1 cellular context compared by ENCODE assay signal in the genomic region with DNA sequence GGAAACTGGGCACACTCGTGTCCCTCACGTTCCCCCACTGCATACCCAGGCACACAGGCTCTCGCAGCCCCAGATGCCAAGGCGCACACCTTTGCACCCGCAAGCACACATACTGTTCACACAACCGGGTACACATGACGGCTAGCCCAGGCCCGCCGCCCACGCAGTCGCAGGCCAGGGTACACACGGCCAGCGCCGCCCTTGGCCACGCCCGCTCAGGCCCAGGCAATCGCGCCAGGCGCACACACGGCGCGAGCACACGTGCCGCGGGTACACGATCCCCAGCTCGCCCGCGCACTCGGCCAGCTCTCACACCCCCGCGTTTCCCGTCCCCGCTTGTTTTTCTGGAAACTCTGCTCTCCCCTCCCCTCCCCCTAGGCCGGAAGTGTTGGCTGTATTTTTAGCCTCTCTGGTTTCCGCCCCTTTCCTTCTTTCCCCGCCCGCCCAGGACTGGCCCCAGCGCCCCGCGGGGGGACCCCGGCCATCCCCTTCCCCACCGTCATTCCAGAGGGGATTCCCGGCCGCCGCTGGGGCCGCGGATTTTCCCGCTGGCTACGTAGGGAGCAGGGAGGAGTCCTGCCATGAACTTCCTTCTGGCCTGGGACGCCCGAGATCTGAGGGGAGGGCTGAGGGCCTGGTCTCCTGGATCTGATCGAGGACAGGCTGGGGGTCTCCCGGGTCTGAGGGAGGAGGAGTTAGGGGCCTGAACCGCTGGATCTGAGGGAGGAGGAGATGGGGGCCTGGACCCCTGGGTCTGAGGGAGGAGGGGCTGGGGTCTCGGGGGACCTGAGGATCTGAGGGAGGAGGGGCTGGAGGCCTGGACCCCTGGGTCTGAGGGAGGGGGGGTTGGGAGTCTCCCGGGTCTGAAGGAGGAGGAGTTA.
TF ChIP-seq lines count a peak whose summit lies in the region.

No MANE protein-coding gene starts in this region.

TF ChIP-seq in K562, 482 proteins besides CTCF, POLR2A, EP300 and RAD21 (continued from another document and continues in another):
- TF ChIP-seq, protein P1, sequence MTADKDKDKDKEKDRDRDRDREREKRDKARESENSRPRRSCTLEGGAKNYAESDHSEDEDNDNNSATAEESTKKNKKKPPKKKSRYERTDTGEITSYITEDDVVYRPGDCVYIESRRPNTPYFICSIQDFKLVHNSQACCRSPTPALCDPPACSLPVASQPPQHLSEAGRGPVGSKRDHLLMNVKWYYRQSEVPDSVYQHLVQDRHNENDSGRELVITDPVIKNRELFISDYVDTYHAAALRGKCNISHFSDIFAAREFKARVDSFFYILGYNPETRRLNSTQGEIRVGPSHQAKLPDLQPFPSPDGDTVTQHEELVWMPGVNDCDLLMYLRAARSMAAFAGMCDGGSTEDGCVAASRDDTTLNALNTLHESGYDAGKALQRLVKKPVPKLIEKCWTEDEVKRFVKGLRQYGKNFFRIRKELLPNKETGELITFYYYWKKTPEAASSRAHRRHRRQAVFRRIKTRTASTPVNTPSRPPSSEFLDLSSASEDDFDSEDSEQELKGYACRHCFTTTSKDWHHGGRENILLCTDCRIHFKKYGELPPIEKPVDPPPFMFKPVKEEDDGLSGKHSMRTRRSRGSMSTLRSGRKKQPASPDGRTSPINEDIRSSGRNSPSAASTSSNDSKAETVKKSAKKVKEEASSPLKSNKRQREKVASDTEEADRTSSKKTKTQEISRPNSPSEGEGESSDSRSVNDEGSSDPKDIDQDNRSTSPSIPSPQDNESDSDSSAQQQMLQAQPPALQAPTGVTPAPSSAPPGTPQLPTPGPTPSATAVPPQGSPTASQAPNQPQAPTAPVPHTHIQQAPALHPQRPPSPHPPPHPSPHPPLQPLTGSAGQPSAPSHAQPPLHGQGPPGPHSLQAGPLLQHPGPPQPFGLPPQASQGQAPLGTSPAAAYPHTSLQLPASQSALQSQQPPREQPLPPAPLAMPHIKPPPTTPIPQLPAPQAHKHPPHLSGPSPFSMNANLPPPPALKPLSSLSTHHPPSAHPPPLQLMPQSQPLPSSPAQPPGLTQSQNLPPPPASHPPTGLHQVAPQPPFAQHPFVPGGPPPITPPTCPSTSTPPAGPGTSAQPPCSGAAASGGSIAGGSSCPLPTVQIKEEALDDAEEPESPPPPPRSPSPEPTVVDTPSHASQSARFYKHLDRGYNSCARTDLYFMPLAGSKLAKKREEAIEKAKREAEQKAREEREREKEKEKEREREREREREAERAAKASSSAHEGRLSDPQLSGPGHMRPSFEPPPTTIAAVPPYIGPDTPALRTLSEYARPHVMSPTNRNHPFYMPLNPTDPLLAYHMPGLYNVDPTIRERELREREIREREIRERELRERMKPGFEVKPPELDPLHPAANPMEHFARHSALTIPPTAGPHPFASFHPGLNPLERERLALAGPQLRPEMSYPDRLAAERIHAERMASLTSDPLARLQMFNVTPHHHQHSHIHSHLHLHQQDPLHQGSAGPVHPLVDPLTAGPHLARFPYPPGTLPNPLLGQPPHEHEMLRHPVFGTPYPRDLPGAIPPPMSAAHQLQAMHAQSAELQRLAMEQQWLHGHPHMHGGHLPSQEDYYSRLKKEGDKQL (CRISPR knock-in tag; IDR thresholded peaks at IDR 0.05; ENCODE audit: borderline replicate concordance), result no peak
- TF ChIP-seq XRCC3 (IDR thresholded peaks at IDR 0.05), result no peak
- no peak for TF ChIP-seq HSF4 (CRISPR knock-in tag; IDR thresholded peaks at IDR 0.05; ENCODE audit: borderline replicate concordance)
- no peak for TF ChIP-seq ZNF75A (CRISPR knock-in tag; IDR thresholded peaks at IDR 0.05)
- TF ChIP-seq CHD2 (IDR thresholded peaks at IDR 0.05; ENCODE audit: low read depth, low read length), result no peak
- TF ChIP-seq TARDBP (IDR thresholded peaks at IDR 0.05), result peak; percentile 61; the same call in 1 of the 2 replicates
- no peak for TF ChIP-seq PRPF4 (IDR thresholded peaks at IDR 0.05; ENCODE audit: insufficient read depth, low read depth, low read length, poor library complexity, severe bottlenecking)
- peak; percentile 76 for TF ChIP-seq SOX6 (IDR thresholded peaks at IDR 0.05)
- TF ChIP-seq POLR3A (IDR thresholded peaks at IDR 0.05; ENCODE audit: borderline replicate concordance, extremely low read depth, insufficient read depth, insufficient read length), result no peak
- no peak for TF ChIP-seq GATA2 (CRISPR knock-in tag; IDR thresholded peaks at IDR 0.05)
- TF ChIP-seq SP1 (CRISPR knock-in tag; IDR thresholded peaks at IDR 0.05), result peak; percentile 73; the same call in 1 of the 2 replicates
- TF ChIP-seq ZC3H11A (IDR thresholded peaks at IDR 0.05; ENCODE audit: low read depth, low read length), result no peak
- TF ChIP-seq, protein P2, sequence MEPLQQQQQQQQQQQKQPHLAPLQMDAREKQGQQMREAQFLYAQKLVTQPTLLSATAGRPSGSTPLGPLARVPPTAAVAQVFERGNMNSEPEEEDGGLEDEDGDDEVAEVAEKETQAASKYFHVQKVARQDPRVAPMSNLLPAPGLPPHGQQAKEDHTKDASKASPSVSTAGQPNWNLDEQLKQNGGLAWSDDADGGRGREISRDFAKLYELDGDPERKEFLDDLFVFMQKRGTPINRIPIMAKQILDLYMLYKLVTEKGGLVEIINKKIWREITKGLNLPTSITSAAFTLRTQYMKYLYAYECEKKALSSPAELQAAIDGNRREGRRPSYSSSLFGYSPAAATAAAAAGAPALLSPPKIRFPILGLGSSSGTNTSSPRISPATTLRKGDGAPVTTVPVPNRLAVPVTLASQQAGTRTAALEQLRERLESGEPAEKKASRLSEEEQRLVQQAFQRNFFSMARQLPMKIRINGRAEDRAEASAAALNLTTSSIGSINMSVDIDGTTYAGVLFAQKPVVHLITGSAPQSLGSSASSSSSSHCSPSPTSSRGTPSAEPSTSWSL (CRISPR knock-in tag; IDR thresholded peaks at IDR 0.05; ENCODE audit: borderline replicate concordance), result no peak
- no peak for TF ChIP-seq RBM39 (optimal IDR thresholded peaks at IDR 0.05; ENCODE audit: low read depth, low read length)
- TF ChIP-seq ZFP36 (IDR thresholded peaks at IDR 0.05; ENCODE audit: low read depth, low read length, partially characterized antibody), result no peak
- peak; percentile 93 for TF ChIP-seq ZBTB7A (IDR thresholded peaks at IDR 0.05; ENCODE audit: borderline replicate concordance, control insufficient read depth, low read depth, low read length)
- TF ChIP-seq ZNF586 (CRISPR knock-in tag; conservative IDR thresholded peaks at IDR 0.05), result no peak
- TF ChIP-seq ZNF431 (CRISPR knock-in tag; IDR thresholded peaks at IDR 0.05), result no peak
- TF ChIP-seq, protein P3, sequence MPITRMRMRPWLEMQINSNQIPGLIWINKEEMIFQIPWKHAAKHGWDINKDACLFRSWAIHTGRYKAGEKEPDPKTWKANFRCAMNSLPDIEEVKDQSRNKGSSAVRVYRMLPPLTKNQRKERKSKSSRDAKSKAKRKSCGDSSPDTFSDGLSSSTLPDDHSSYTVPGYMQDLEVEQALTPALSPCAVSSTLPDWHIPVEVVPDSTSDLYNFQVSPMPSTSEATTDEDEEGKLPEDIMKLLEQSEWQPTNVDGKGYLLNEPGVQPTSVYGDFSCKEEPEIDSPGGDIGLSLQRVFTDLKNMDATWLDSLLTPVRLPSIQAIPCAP (CRISPR knock-in tag; IDR thresholded peaks at IDR 0.05; ENCODE audit: borderline replicate concordance), result no peak
- TF ChIP-seq, protein P4, sequence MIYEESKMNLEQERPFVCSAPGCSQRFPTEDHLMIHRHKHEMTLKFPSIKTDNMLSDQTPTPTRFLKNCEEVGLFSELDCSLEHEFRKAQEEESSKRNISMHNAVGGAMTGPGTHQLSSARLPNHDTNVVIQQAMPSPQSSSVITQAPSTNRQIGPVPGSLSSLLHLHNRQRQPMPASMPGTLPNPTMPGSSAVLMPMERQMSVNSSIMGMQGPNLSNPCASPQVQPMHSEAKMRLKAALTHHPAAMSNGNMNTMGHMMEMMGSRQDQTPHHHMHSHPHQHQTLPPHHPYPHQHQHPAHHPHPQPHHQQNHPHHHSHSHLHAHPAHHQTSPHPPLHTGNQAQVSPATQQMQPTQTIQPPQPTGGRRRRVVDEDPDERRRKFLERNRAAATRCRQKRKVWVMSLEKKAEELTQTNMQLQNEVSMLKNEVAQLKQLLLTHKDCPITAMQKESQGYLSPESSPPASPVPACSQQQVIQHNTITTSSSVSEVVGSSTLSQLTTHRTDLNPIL (CRISPR knock-in tag; IDR thresholded peaks at IDR 0.05), result no peak
- no peak for TF ChIP-seq FOS (IDR thresholded peaks at IDR 0.05; ENCODE audit: extremely low read depth, insufficient read length)
- TF ChIP-seq MAFK (IDR thresholded peaks at IDR 0.05; ENCODE audit: low read length), result no peak
- TF ChIP-seq SLC30A9 (CRISPR knock-in tag; IDR thresholded peaks at IDR 0.05), result no peak
- TF ChIP-seq, protein P5, sequence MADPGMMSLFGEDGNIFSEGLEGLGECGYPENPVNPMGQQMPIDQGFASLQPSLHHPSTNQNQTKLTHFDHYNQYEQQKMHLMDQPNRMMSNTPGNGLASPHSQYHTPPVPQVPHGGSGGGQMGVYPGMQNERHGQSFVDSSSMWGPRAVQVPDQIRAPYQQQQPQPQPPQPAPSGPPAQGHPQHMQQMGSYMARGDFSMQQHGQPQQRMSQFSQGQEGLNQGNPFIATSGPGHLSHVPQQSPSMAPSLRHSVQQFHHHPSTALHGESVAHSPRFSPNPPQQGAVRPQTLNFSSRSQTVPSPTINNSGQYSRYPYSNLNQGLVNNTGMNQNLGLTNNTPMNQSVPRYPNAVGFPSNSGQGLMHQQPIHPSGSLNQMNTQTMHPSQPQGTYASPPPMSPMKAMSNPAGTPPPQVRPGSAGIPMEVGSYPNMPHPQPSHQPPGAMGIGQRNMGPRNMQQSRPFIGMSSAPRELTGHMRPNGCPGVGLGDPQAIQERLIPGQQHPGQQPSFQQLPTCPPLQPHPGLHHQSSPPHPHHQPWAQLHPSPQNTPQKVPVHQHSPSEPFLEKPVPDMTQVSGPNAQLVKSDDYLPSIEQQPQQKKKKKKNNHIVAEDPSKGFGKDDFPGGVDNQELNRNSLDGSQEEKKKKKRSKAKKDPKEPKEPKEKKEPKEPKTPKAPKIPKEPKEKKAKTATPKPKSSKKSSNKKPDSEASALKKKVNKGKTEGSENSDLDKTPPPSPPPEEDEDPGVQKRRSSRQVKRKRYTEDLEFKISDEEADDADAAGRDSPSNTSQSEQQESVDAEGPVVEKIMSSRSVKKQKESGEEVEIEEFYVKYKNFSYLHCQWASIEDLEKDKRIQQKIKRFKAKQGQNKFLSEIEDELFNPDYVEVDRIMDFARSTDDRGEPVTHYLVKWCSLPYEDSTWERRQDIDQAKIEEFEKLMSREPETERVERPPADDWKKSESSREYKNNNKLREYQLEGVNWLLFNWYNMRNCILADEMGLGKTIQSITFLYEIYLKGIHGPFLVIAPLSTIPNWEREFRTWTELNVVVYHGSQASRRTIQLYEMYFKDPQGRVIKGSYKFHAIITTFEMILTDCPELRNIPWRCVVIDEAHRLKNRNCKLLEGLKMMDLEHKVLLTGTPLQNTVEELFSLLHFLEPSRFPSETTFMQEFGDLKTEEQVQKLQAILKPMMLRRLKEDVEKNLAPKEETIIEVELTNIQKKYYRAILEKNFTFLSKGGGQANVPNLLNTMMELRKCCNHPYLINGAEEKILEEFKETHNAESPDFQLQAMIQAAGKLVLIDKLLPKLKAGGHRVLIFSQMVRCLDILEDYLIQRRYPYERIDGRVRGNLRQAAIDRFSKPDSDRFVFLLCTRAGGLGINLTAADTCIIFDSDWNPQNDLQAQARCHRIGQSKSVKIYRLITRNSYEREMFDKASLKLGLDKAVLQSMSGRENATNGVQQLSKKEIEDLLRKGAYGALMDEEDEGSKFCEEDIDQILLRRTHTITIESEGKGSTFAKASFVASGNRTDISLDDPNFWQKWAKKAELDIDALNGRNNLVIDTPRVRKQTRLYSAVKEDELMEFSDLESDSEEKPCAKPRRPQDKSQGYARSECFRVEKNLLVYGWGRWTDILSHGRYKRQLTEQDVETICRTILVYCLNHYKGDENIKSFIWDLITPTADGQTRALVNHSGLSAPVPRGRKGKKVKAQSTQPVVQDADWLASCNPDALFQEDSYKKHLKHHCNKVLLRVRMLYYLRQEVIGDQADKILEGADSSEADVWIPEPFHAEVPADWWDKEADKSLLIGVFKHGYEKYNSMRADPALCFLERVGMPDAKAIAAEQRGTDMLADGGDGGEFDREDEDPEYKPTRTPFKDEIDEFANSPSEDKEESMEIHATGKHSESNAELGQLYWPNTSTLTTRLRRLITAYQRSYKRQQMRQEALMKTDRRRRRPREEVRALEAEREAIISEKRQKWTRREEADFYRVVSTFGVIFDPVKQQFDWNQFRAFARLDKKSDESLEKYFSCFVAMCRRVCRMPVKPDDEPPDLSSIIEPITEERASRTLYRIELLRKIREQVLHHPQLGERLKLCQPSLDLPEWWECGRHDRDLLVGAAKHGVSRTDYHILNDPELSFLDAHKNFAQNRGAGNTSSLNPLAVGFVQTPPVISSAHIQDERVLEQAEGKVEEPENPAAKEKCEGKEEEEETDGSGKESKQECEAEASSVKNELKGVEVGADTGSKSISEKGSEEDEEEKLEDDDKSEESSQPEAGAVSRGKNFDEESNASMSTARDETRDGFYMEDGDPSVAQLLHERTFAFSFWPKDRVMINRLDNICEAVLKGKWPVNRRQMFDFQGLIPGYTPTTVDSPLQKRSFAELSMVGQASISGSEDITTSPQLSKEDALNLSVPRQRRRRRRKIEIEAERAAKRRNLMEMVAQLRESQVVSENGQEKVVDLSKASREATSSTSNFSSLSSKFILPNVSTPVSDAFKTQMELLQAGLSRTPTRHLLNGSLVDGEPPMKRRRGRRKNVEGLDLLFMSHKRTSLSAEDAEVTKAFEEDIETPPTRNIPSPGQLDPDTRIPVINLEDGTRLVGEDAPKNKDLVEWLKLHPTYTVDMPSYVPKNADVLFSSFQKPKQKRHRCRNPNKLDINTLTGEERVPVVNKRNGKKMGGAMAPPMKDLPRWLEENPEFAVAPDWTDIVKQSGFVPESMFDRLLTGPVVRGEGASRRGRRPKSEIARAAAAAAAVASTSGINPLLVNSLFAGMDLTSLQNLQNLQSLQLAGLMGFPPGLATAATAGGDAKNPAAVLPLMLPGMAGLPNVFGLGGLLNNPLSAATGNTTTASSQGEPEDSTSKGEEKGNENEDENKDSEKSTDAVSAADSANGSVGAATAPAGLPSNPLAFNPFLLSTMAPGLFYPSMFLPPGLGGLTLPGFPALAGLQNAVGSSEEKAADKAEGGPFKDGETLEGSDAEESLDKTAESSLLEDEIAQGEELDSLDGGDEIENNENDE (IDR thresholded peaks at IDR 0.05; ENCODE audit: low read depth, low read length), result no peak
- TF ChIP-seq, protein P6, sequence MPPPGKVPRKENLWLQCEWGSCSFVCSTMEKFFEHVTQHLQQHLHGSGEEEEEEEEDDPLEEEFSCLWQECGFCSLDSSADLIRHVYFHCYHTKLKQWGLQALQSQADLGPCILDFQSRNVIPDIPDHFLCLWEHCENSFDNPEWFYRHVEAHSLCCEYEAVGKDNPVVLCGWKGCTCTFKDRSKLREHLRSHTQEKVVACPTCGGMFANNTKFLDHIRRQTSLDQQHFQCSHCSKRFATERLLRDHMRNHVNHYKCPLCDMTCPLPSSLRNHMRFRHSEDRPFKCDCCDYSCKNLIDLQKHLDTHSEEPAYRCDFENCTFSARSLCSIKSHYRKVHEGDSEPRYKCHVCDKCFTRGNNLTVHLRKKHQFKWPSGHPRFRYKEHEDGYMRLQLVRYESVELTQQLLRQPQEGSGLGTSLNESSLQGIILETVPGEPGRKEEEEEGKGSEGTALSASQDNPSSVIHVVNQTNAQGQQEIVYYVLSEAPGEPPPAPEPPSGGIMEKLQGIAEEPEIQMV (tag; conservative IDR thresholded peaks at IDR 0.05; ENCODE audit: low read depth), result no peak
- no peak for TF ChIP-seq TGIF2 (CRISPR knock-in tag; IDR thresholded peaks at IDR 0.05)
- TF ChIP-seq CBX5 (IDR thresholded peaks at IDR 0.05; ENCODE audit: borderline replicate concordance, low read depth), result peak; percentile 57; the same call in 1 of the 2 replicates
- peak; percentile 70 for TF ChIP-seq TEAD4 (IDR thresholded peaks at IDR 0.05; ENCODE audit: low read length)
- TF ChIP-seq TEAD4 (CRISPR knock-in tag; IDR thresholded peaks at IDR 0.05; ENCODE audit: borderline replicate concordance), result no peak
- no peak for TF ChIP-seq FOXJ3 (CRISPR knock-in tag; IDR thresholded peaks at IDR 0.05)
- TF ChIP-seq ZNF79 (CRISPR knock-in tag; IDR thresholded peaks at IDR 0.05; ENCODE audit: low read depth), result no peak
- peak; percentile 97 for TF ChIP-seq CCNT2 (IDR thresholded peaks at IDR 0.05; ENCODE audit: borderline replicate concordance, extremely low read depth, insufficient read length, low read depth, low read length)
